ENCODE assay signal across 9 cellular contexts in genomic region chr4:121484633-121485032, GRCh38.
DNase-seq lines count a peak whose midpoint lies in the region; ATAC-seq and TF ChIP-seq lines count a peak whose summit lies in the region.
"Had no signal": no experiment of that assay in that cellular context is flagged by ENCODE, and none has a peak within 500 bp of the region (broad histone marks: within the 10 kb centered on the region; RNA-seq: fewer than 3 reads in every experiment).

No MANE protein-coding gene starts in this region.

- intact Hi-C loops in upper lobe of right lung (cut with DNase I), result no loop called here

- POLR2A ChIA-PET in AG04450 (lab: Yijun Ruan, JAX), result no interaction called here

- no peaks in the 10 kb centered on the region for H3K4me1 Mint-ChIP-seq in activated naive CD8-positive, alpha-beta T cell treated with anti-CD3 and anti-CD28 coated beads, Interleukin-2, amount 50 U/mL, for 24 hours
- H3K4me1 Mint-ChIP-seq: naive B cell had no signal

- H3K27ac ChIP-seq in AG04450 (ENCODE audit: low read depth, low read length), result no peak overlapping the region
- no peak overlapping the region for H3K27ac ChIP-seq in upper lobe of right lung

- in situ Hi-C loops in HAP-1 (cut with MboI; ENCODE audit: low sequenced_read_pairs), result loop anchor here (10.0 kb wide), 1 partner anchor 170 kb away; no protein-coding TSS in a partner anchor

- no peak overlapping the region for H3K4me3 ChIP-seq in AG04450 (ENCODE audit: low read depth, low read length)
- H3K4me3 ChIP-seq in GM12865 (ENCODE audit: low read depth, low read length), result no peak overlapping the region
- H3K4me3 ChIP-seq in HAP-1, result no peak overlapping the region
- H3K4me3 ChIP-seq in upper lobe of right lung, result no peak overlapping the region

- H3K9me3 ChIP-seq in AG04450 (ENCODE audit: control insufficient read depth, insufficient read depth, low read length), result no peaks in the 10 kb centered on the region
- no peaks in the 10 kb centered on the region for H3K9me3 ChIP-seq in HAP-1
- H3K9me3 ChIP-seq in upper lobe of right lung, result no peaks in the 10 kb centered on the region

- TF ChIP-seq CTCF in AG04450 (IDR thresholded peaks at IDR 0.05; ENCODE audit: low read depth, low read length) (peak; percentile 88), GM12865 (IDR thresholded peaks at IDR 0.05; ENCODE audit: insufficient read depth, low read depth, low read length, missing control alignments) (peak; percentile 77), LNCAP (IDR thresholded peaks at IDR 0.05) (peak; percentile 74), upper lobe of right lung (IDR thresholded peaks at IDR 0.05) (peak; percentile 78)

- no peaks in the 10 kb centered on the region for H3K9me3 Mint-ChIP-seq in activated naive CD8-positive, alpha-beta T cell treated with anti-CD3 and anti-CD28 coated beads, Interleukin-2, amount 50 U/mL, for 24 hours

- peaks cover 21% of the 10 kb centered on the region for H3K27me3 Mint-ChIP-seq in activated naive CD8-positive, alpha-beta T cell treated with anti-CD3 and anti-CD28 coated beads, Interleukin-2, amount 50 U/mL, for 24 hours

- H3K36me3 ChIP-seq in HAP-1 (replicated peaks) (no peaks in the 10 kb centered on the region), upper lobe of right lung (no peaks in the 10 kb centered on the region)

- ATAC-seq in activated naive CD8-positive, alpha-beta T cell treated with anti-CD3 and anti-CD28 coated beads, Interleukin-2, amount 50 U/mL, for 24 hours, result peak; percentile 36
- peak; percentile 96 for ATAC-seq in upper lobe of right lung

- DNase-seq in AG04450 (ENCODE audit: low read depth, low spot score) (peak; percentile 21), GM12865 (ENCODE audit: low read depth) (peak; percentile 58), HAP-1 (ENCODE audit: low spot score in 2 of 2) (peak; percentile 41 to 46), iPS-NIHi7 (ENCODE audit: extremely low spot score) (peak; percentile 63), upper lobe of right lung (peak; percentile 64), DMS153 (lab: John Stamatoyannopoulos, UW) (no peak)
- DNase-seq in activated naive CD8-positive, alpha-beta T cell treated with anti-CD3 and anti-CD28 coated beads, Interleukin-2, amount 50 U/mL, for 24 hours, result no peak
- DNase-seq: naive B cell had no signal

- H3K4me1 ChIP-seq in HAP-1, result no peaks in the 10 kb centered on the region
- H3K4me1 ChIP-seq in upper lobe of right lung, result no peaks in the 10 kb centered on the region

- CTCF ChIA-PET in AG04450 (lab: Charles Lee), result interaction anchor here (0.6 to 3.0 kb wide), 16 partner anchors 14 to 911 kb away, joined by 3 to 30 read pairs (median 5); no protein-coding TSS in a partner anchor

- H3K36me3 Mint-ChIP-seq in activated naive CD8-positive, alpha-beta T cell treated with anti-CD3 and anti-CD28 coated beads, Interleukin-2, amount 50 U/mL, for 24 hours (ENCODE audit: low read depth), result no peaks in the 10 kb centered on the region
- H3K36me3 Mint-ChIP-seq: naive B cell had no signal

- no peak overlapping the region for H3K4me3 Mint-ChIP-seq in activated naive CD8-positive, alpha-beta T cell treated with anti-CD3 and anti-CD28 coated beads, Interleukin-2, amount 50 U/mL, for 24 hours
- H3K4me3 Mint-ChIP-seq: naive B cell had no signal

- no peaks in the 10 kb centered on the region for H3K27me3 ChIP-seq in AG04450 (ENCODE audit: control insufficient read depth, insufficient read depth, low read length)
- no peaks in the 10 kb centered on the region for H3K27me3 ChIP-seq in HAP-1 (ENCODE audit: low read depth)
- H3K27me3 ChIP-seq in upper lobe of right lung, result no peaks in the 10 kb centered on the region

- H3K27ac Mint-ChIP-seq in activated naive CD8-positive, alpha-beta T cell treated with anti-CD3 and anti-CD28 coated beads, Interleukin-2, amount 50 U/mL, for 24 hours, result no peak overlapping the region
- H3K27ac Mint-ChIP-seq: naive B cell had no signal

Comparison
In these comparisons a context has a peak if more than half of its experiments do, and no peak if none do; other contexts are left out.
1. DNase-seq: peak in AG04450 (single experiment), GM12865 (single experiment), HAP-1 (2 of 2), iPS-NIHi7 (single experiment) and upper lobe of right lung (single experiment); none in activated naive CD8-positive, alpha-beta T cell treated with anti-CD3 and anti-CD28 coated beads, Interleukin-2, amount 50 U/mL, for 24 hours (single experiment) and DMS153 (single experiment).
2. Peak in every context shown above with its lines, with median percentiles within 50 percentile points of each other: CTCF ChIP-seq.